Comparison of ENCODE assay signal across 9 cellular contexts in genomic region chr22:19174106-19175025, GRCh38.
DNase-seq lines count a peak whose midpoint lies in the region; ATAC-seq and TF ChIP-seq lines count a peak whose summit lies in the region.
"Had no signal": no experiment of that assay in that cellular context is flagged by ENCODE, and none has a peak within 500 bp of the region (broad histone marks: within the 10 kb centered on the region; RNA-seq: fewer than 3 reads in every experiment).

No MANE protein-coding gene starts in this region.

- H3K27me3 ChIP-seq in subcutaneous abdominal adipose tissue (ENCODE audit: control insufficient read depth in 5 of 5, insufficient read depth in 4 of 5, low read length in 5 of 5), result peaks cover 4 to 9% (median 8%) of the 10 kb centered on the region in 5 donors

- ATAC-seq in HG02759 (IDR thresholded peaks at IDR 0.05; ENCODE audit: unreplicated experiment) (no peak), HG03457 (IDR thresholded peaks at IDR 0.05; ENCODE audit: unreplicated experiment) (no peak)

- H3K9me3 ChIP-seq in subcutaneous abdominal adipose tissue (ENCODE audit: control insufficient read depth in 5 of 5, low read length in 5 of 5), result no peaks in the 10 kb centered on the region

- CTCF ChIA-PET in RWPE1 (lab: Yijun Ruan, JAX), result interaction anchor here (0.6 kb wide), 1 partner anchor 21 kb away, joined by 3 read pairs; no protein-coding TSS in a partner anchor

- peak overlapping the region; percentile 96 for H3K27ac ChIP-seq in RWPE1
- H3K27ac ChIP-seq in subcutaneous abdominal adipose tissue (ENCODE audit: low read depth, low read length), result peak overlapping the region; percentile 82

- no peak overlapping the region for H3K9ac ChIP-seq in subcutaneous abdominal adipose tissue (ENCODE audit: low read length in 5 of 5)

- H3K36me3 ChIP-seq in subcutaneous abdominal adipose tissue (ENCODE audit: control insufficient read depth in 5 of 5, insufficient read depth in 5 of 5, low read length in 5 of 5), result peaks cover 0 to 14% (median 6%) of the 10 kb centered on the region in 5 donors

- POLR2A ChIA-PET in RWPE1 (lab: Yijun Ruan, JAX; ENCODE audit: low non-redundant PET), result interaction anchor here (0.6 to 1.1 kb wide), 3 partner anchors 30 to 117 kb away, joined by 3 to 5 read pairs (median 3); partner anchors contain the start of genes CLTCL1 and ESS2

- peaks cover 24 to 91% (median 86%) of the 10 kb centered on the region in 5 donors for H3K4me1 ChIP-seq in subcutaneous abdominal adipose tissue (ENCODE audit: control insufficient read depth in 5 of 5, insufficient read depth in 5 of 5, low read length in 5 of 5)

- peak; percentile 55 for DNase-seq in activated CD8-positive, alpha-beta memory T cell treated with anti-CD3 and anti-CD28 coated beads for 24 hours
- no peak for DNase-seq in activated CD8-positive, alpha-beta memory T cell treated with anti-CD3 and anti-CD28 coated beads, Interleukin-2, amount 50 U/mL, for 4 hours
- DNase-seq in RWPE1 (ENCODE audit: low spot score), result peak; percentile 17
- DNase-seq in glomerular visceral epithelial cell (ENCODE audit: extremely low spot score), result peak; percentile 73
- DNase-seq in NCI-H187 treated with DMSO at 0.1 percent for 48 hours (lab: John Stamatoyannopoulos, UW), result no peak
- DNase-seq: activated CD4-positive, alpha-beta T cell treated with anti-CD3 and anti-CD28 coated beads for 48 hours had no signal

- TF ChIP-seq CTCF in RWPE1 (conservative IDR thresholded peaks at IDR 0.05; ENCODE audit: low read depth), result no peak

- peak overlapping the region in 1 of 5 donors; percentile 11 for H3K4me3 ChIP-seq in subcutaneous abdominal adipose tissue (ENCODE audit: low read depth in 1 of 5, low read length in 5 of 5)

Comparison
In these comparisons a context has a peak if more than half of its experiments do, and no peak if none do; other contexts are left out.
1. DNase-seq: peak in activated CD8-positive, alpha-beta memory T cell treated with anti-CD3 and anti-CD28 coated beads for 24 hours (single experiment), RWPE1 (single experiment) and glomerular visceral epithelial cell (single experiment); none in activated CD8-positive, alpha-beta memory T cell treated with anti-CD3 and anti-CD28 coated beads, Interleukin-2, amount 50 U/mL, for 4 hours (single experiment) and NCI-H187 treated with DMSO at 0.1 percent for 48 hours (single experiment).